ENCODE assay signal across 8 cellular contexts in the genomic region with DNA sequence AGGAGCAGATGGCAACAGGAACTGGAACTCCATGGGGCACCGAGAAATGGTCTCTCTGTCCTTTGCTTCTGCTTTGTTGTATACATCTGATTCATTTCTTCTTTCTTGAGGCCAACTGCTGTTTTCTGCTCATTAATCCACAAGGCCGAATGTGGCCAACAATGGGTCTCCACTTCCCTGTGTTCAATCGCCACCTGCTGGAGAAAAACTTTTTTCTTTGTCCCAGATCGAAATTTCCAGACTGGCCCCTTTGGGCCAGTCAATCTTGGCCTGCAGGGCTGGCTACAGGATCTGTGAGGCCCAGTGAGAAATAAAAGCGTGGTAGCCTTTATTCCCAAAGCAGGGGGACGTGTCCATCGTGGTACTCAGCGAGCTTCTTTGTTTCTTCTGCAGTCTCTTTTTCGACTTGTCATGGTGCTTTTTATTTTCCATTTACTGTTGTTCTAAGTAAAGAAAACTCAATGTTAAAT. TPM values are rescaled to one million over a fixed set of nuclear protein-coding genes. Genes with fewer than 3 reads are reported as not detected.
DNase-seq lines count a peak whose midpoint lies in the region; ATAC-seq, FAIRE-seq and TF ChIP-seq lines count a peak whose summit lies in the region.

No MANE protein-coding gene starts in this region.

- no peaks in the 10 kb centered on the region for H3K4me1 ChIP-seq in CD8-positive, alpha-beta T cell (ENCODE audit: insufficient read depth, low read length)
- H3K4me1 ChIP-seq in OCI-LY3 (ENCODE audit: low read length) (0 out of 2 replicates have a peak, but pooled peaks cover 3% of the 10 kb centered on the region), right lobe of liver (peaks cover 0 to 4% (median 0%) of the 10 kb centered on the region in 4 donors), upper lobe of left lung (no peaks in the 10 kb centered on the region)

- no peaks in the 10 kb centered on the region for H3K9me3 ChIP-seq in CD8-positive, alpha-beta T cell (ENCODE audit: low read length)
- H3K9me3 ChIP-seq in OCI-LY3 (ENCODE audit: insufficient read depth, low read length) (no peaks in the 10 kb centered on the region), right lobe of liver (no peaks in the 10 kb centered on the region), upper lobe of left lung (no peaks in the 10 kb centered on the region)

- ATAC-seq in CD8-positive, alpha-beta T cell, result no peak
- ATAC-seq in right lobe of liver (peak in 3 of 4 donors; percentile 22 to 30 (median 24)), upper lobe of left lung (ENCODE audit: low FRiP score in 2 of 2) (peak in 1 of 2 donors; percentile 31)

- H2AFZ ChIP-seq in OCI-LY3 (ENCODE audit: low read depth, low read length), result no peak overlapping the region

- TF ChIP-seq EP300 in upper lobe of left lung (IDR thresholded peaks at IDR 0.05), result no peak

- no peaks in the 10 kb centered on the region for H3K36me3 Mint-ChIP-seq in CD8-positive, alpha-beta T cell
- H3K36me3 Mint-ChIP-seq in MCF 10A (ENCODE audit: insufficient read depth, unreplicated experiment), result no peaks in the 10 kb centered on the region

- H3K4me3 ChIP-seq in CD8-positive, alpha-beta T cell (ENCODE audit: low read depth, low read length), result no peak overlapping the region
- H3K4me3 ChIP-seq in OCI-LY3 (ENCODE audit: low read length) (no peak overlapping the region), right lobe of liver (no peak overlapping the region), upper lobe of left lung (no peak overlapping the region)

- H3K4me1 Mint-ChIP-seq in CD8-positive, alpha-beta T cell (ENCODE audit: low read depth), result no peaks in the 10 kb centered on the region
- H3K4me1 Mint-ChIP-seq in MCF 10A (ENCODE audit: insufficient read depth, unreplicated experiment), result no peaks in the 10 kb centered on the region

- no peak overlapping the region for H3K27ac Mint-ChIP-seq in CD8-positive, alpha-beta T cell
- H3K27ac Mint-ChIP-seq in MCF 10A (ENCODE audit: low read depth, unreplicated experiment), result no peak overlapping the region

- H3K4me3 Mint-ChIP-seq in CD8-positive, alpha-beta T cell, result no peak overlapping the region
- H3K4me3 Mint-ChIP-seq in MCF 10A (ENCODE audit: unreplicated experiment), result no peak overlapping the region

- POLR2A ChIA-PET in CD8-positive, alpha-beta T cell (lab: Charles Lee), result no interaction called here
- POLR2A ChIA-PET in MCF 10A (lab: Yijun Ruan, JAX), result interaction anchor here (1.4 kb wide), 1 partner anchor 385 kb away, joined by 4 read pairs; no protein-coding TSS in a partner anchor

- no peak overlapping the region for H3K27ac ChIP-seq in CD8-positive, alpha-beta T cell (ENCODE audit: low read depth, low read length)
- H3K27ac ChIP-seq in OCI-LY3 (ENCODE audit: low read length) (no peak overlapping the region), right lobe of liver (no peak overlapping the region), upper lobe of left lung (no peak overlapping the region)

- H3K9me3 Mint-ChIP-seq in CD8-positive, alpha-beta T cell, result no peaks in the 10 kb centered on the region
- no peaks in the 10 kb centered on the region for H3K9me3 Mint-ChIP-seq in MCF 10A (ENCODE audit: unreplicated experiment)

- no peak overlapping the region for H3K4me2 ChIP-seq in OCI-LY3 (ENCODE audit: low read length)

- H3K27me3 Mint-ChIP-seq in CD8-positive, alpha-beta T cell (ENCODE audit: low read depth), result no peaks in the 10 kb centered on the region
- H3K27me3 Mint-ChIP-seq in MCF 10A (ENCODE audit: insufficient read depth, unreplicated experiment), result no peaks in the 10 kb centered on the region

- no peaks in the 10 kb centered on the region for H3K27me3 ChIP-seq in CD8-positive, alpha-beta T cell (ENCODE audit: insufficient read depth, low read length)
- peaks cover 18% of the 10 kb centered on the region for H3K27me3 ChIP-seq in OCI-LY3 (ENCODE audit: low read depth, low read length)
- H3K27me3 ChIP-seq in right lobe of liver, result no peaks in the 10 kb centered on the region
- H3K27me3 ChIP-seq in upper lobe of left lung, result no peaks in the 10 kb centered on the region

- no TSS peak for BruUV-seq in MCF 10A (replicated peaks; lab: Mats Ljungman, UMichigan)

- H3K9ac ChIP-seq in OCI-LY3 (ENCODE audit: low read length), result no peak overlapping the region

- H4K20me1 ChIP-seq in OCI-LY3 (ENCODE audit: insufficient read depth, low read length), result no peaks in the 10 kb centered on the region

- CTCF ChIA-PET in CD8-positive, alpha-beta T cell (lab: Charles Lee), result interaction anchor here (1.0 to 9.9 kb wide), 4 partner anchors 15 to 402 kb away, joined by 3 to 140 read pairs (median 50); no protein-coding TSS in a partner anchor
- CTCF ChIA-PET in MCF 10A (lab: Yijun Ruan, JAX), result interaction anchor here (0.6 to 15.7 kb wide), 24 partner anchors 11 to 1887 kb away, joined by 3 to 181 read pairs (median 4); no protein-coding TSS in a partner anchor

- H3K36me3 ChIP-seq in CD8-positive, alpha-beta T cell (ENCODE audit: insufficient read depth, low read length), result no peaks in the 10 kb centered on the region
- H3K36me3 ChIP-seq in OCI-LY3 (replicated peaks; ENCODE audit: low read depth, low read length), result no peaks in the 10 kb centered on the region
- no peaks in the 10 kb centered on the region for H3K36me3 ChIP-seq in right lobe of liver
- H3K36me3 ChIP-seq in upper lobe of left lung, result peaks cover 0 to 9% (median 0%) of the 10 kb centered on the region in 4 donors

- peak; percentile 64 for FAIRE-seq in GM18507 (lab: Jason Lieb, UNC)

- peak; percentile 49 for TF ChIP-seq CTCF in CD8-positive, alpha-beta T cell (IDR thresholded peaks at IDR 0.05)
- TF ChIP-seq CTCF in OCI-LY3 (IDR thresholded peaks at IDR 0.05; ENCODE audit: low read depth, low read length) (peak; percentile 67), MCF 10A (IDR thresholded peaks at IDR 0.05; ENCODE audit: unreplicated experiment) (peak; percentile 56), right lobe of liver (IDR thresholded peaks at IDR 0.05) (peak; percentile 42 to 51 (median 44)), upper lobe of left lung (IDR thresholded peaks at IDR 0.05) (peak in 5 of 6 experiments; percentile 24 to 45 (median 36))

- DNase-seq in CD8-positive, alpha-beta T cell, result peak in 2 of 7 experiments; percentile 4 to 25
- DNase-seq in GM18507 (ENCODE audit: extremely low spot score, insufficient read length, low read depth) (peak; percentile 53), MCF 10A (ENCODE audit: unreplicated experiment) (peak; percentile 80), right lobe of liver (no peak), upper lobe of left lung (no peak), GOT3 (lab: John Stamatoyannopoulos, UW) (no peak), cardiac septum (ENCODE audit: low spot score) (no peak)

- WGBS in right lobe of liver (ENCODE audit: insufficient coverage, low coverage, low lambda C conversion rate, missing lambda C conversion rate), result 47% methylated on average over 9 of the region's 9 CpGs
- whole genome bisulfite sequencing in upper lobe of left lung, 2 donors, result 59 to 66% methylated on average over 9 of the region's 9 CpGs

- H3K79me2 ChIP-seq in OCI-LY3 (ENCODE audit: low read length), result no peaks in the 10 kb centered on the region

- intact Hi-C loops in CD8-positive, alpha-beta T cell (cut with DNase I, micrococcal nuclease), result loop anchor here (2.0 to 5.0 kb wide), 4 partner anchors 227 to 503 kb away; a partner anchor contains a TSS
- intact Hi-C loops in MCF 10A (cut with micrococcal nuclease), result loop anchor here (1.0 kb wide), 3 partner anchors 322 to 504 kb away; no protein-coding TSS in a partner anchor
- intact Hi-C loops in right lobe of liver (cut with DNase I), result loop anchor here (10.0 kb wide), 1 partner anchor 509 kb away; no protein-coding TSS in a partner anchor
- intact Hi-C loops in cardiac septum (cut with DNase I), result loop anchor here (2.0 to 5.0 kb wide), 5 partner anchors 227 to 502 kb away; a partner anchor contains a TSS

- TF ChIP-seq POLR2A in right lobe of liver (IDR thresholded peaks at IDR 0.05) (no peak), upper lobe of left lung (IDR thresholded peaks at IDR 0.05) (no peak)

RNA-seq across cellular contexts. Expression of a gene that starts 58.8 kb away (rescaled TPM):
- 10 to 100 TPM; 70.3 to 85.5 TPM for total RNA-seq in CD8-positive, alpha-beta T cell
- total RNA-seq in MCF 10A (2022) (35.0 and 41.4 TPM in 2 replicates), right lobe of liver (10 to 100 TPM; 15.7 to 33.1 (median 23.3) TPM), upper lobe of left lung (100 to 1,000 TPM in 3 of 6 donors, 10 to 100 TPM in 3; 74.8 to 151 (median 100) TPM), cardiac septum (12.5 TPM)

Comparison
In these comparisons a context has a peak if more than half of its experiments do, and no peak if none do; other contexts are left out.
1. DNase-seq: peak in GM18507 (single experiment) and MCF 10A (single experiment); none in right lobe of liver (0 of 3), upper lobe of left lung (0 of 2), GOT3 (single experiment) and cardiac septum (single experiment).
2. Peak in every context shown above with its lines, with median percentiles within 50 percentile points of each other: CTCF ChIP-seq.